1 cellular context compared by ENCODE assay signal in genomic region chr12:69884386-69884785, GRCh38.
TF ChIP-seq lines count a peak whose summit lies in the region.

No MANE protein-coding gene starts in this region.

TF ChIP-seq in H1, 55 proteins besides CTCF, POLR2A, EP300 and RAD21:
- no peak for TF ChIP-seq POLR2AphosphoS5 (IDR thresholded peaks at IDR 0.05; ENCODE audit: low read depth, low read length)
- TF ChIP-seq SAP30 (IDR thresholded peaks at IDR 0.05; ENCODE audit: insufficient read depth, insufficient replicate concordance, low read length), result no peak
- no peak for TF ChIP-seq SRF (IDR thresholded peaks at IDR 0.05; ENCODE audit: low read depth, low read length)
- TF ChIP-seq TEAD4 (IDR thresholded peaks at IDR 0.05; ENCODE audit: low read depth, low read length), result no peak
- TF ChIP-seq YY1 (IDR thresholded peaks at IDR 0.05; ENCODE audit: low read depth, low read length), result no peak
- TF ChIP-seq NANOG (IDR thresholded peaks at IDR 0.05; ENCODE audit: insufficient read depth, low read depth, low read length, poor library complexity, severe bottlenecking), result no peak
- TF ChIP-seq BCL11A (IDR thresholded peaks at IDR 0.05; ENCODE audit: low read depth in 2 of 2, low read length in 2 of 2), result no peak
- TF ChIP-seq E2F6 (IDR thresholded peaks at IDR 0.05), result no peak
- TF ChIP-seq CREB1 (IDR thresholded peaks at IDR 0.05), result no peak
- TF ChIP-seq SIX5 (IDR thresholded peaks at IDR 0.05; ENCODE audit: low read depth, low read length), result no peak
- no peak for TF ChIP-seq CHD1 (IDR thresholded peaks at IDR 0.05; ENCODE audit: low read depth, low read length)
- no peak for TF ChIP-seq GTF2F1 (IDR thresholded peaks at IDR 0.05; ENCODE audit: borderline replicate concordance, low read depth, low read length)
- TF ChIP-seq GABPA (IDR thresholded peaks at IDR 0.05; ENCODE audit: borderline replicate concordance, insufficient read depth, low read length), result no peak
- TF ChIP-seq SP2 (IDR thresholded peaks at IDR 0.05; ENCODE audit: low read length), result no peak
- TF ChIP-seq, protein P1, sequence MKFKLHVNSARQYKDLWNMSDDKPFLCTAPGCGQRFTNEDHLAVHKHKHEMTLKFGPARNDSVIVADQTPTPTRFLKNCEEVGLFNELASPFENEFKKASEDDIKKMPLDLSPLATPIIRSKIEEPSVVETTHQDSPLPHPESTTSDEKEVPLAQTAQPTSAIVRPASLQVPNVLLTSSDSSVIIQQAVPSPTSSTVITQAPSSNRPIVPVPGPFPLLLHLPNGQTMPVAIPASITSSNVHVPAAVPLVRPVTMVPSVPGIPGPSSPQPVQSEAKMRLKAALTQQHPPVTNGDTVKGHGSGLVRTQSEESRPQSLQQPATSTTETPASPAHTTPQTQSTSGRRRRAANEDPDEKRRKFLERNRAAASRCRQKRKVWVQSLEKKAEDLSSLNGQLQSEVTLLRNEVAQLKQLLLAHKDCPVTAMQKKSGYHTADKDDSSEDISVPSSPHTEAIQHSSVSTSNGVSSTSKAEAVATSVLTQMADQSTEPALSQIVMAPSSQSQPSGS (IDR thresholded peaks at IDR 0.05; ENCODE audit: low read length), result no peak
- TF ChIP-seq BACH1 (IDR thresholded peaks at IDR 0.05; ENCODE audit: low read length), result no peak
